Comparison of ENCODE assay signal across 1 cellular context in genomic region chr14:79415726-79416125, GRCh38.
TF ChIP-seq lines count a peak whose summit lies in the region.

No MANE protein-coding gene starts in this region.

TF ChIP-seq in IMR-90, 13 proteins besides CTCF, POLR2A, EP300 and RAD21:
- no peak for TF ChIP-seq MAZ (IDR thresholded peaks at IDR 0.05; ENCODE audit: borderline replicate concordance, low read depth, low read length)
- no peak for TF ChIP-seq CEBPB (IDR thresholded peaks at IDR 0.05; ENCODE audit: low read depth, low read length)
- no peak for TF ChIP-seq RFX5 (IDR thresholded peaks at IDR 0.05; ENCODE audit: low read depth, low read length)
- no peak for TF ChIP-seq NFE2L2 (IDR thresholded peaks at IDR 0.05; ENCODE audit: low read depth, low read length)
- TF ChIP-seq MAFK (IDR thresholded peaks at IDR 0.05; ENCODE audit: low read depth, low read length): no peak
- no peak for TF ChIP-seq BHLHE40 (IDR thresholded peaks at IDR 0.05; ENCODE audit: low read depth, low read length)
- TF ChIP-seq MXI1 (IDR thresholded peaks at IDR 0.05; ENCODE audit: borderline replicate concordance, low read depth, low read length): no peak
- TF ChIP-seq, protein P1, sequence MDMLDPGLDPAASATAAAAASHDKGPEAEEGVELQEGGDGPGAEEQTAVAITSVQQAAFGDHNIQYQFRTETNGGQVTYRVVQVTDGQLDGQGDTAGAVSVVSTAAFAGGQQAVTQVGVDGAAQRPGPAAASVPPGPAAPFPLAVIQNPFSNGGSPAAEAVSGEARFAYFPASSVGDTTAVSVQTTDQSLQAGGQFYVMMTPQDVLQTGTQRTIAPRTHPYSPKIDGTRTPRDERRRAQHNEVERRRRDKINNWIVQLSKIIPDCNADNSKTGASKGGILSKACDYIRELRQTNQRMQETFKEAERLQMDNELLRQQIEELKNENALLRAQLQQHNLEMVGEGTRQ (IDR thresholded peaks at IDR 0.05; ENCODE audit: low read depth, low read length): no peak
- no peak for TF ChIP-seq ELK1 (IDR thresholded peaks at IDR 0.05; ENCODE audit: borderline replicate concordance, low read depth, low read length)
- no peak for TF ChIP-seq FOS (IDR thresholded peaks at IDR 0.05; ENCODE audit: low read depth, low read length)
- no peak for TF ChIP-seq RCOR1 (IDR thresholded peaks at IDR 0.05; ENCODE audit: insufficient replicate concordance, low read length)
- no peak for TF ChIP-seq CHD1 (IDR thresholded peaks at IDR 0.05; ENCODE audit: low read depth, low read length)
- no peak for TF ChIP-seq SMC3 (IDR thresholded peaks at IDR 0.05; ENCODE audit: low read depth, low read length)
TF ChIP-seq in IMR-90: peak in this region for 0.
